16 cellular contexts compared by ENCODE assay signal in the genomic region with DNA sequence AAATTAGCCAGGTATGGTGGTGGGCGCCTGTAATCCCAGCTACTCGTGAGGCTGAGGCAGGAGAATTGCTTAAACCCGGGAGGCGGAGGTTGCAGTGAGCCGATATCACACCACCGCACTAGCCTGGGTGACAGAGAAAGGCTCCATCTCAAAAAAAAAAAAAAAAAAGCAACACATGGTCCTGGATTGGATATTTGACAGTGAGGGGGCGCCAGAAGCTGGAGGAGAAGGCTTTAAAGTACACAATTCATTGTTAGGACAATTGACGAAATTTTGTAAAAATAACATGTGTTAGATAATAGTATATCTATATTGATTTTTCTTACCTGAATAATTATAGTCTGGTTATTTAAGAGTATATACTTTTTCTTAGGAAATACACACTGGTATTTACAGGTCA. TPM values are rescaled to one million over a fixed set of nuclear protein-coding genes. Genes with fewer than 3 reads are reported as not detected.
A peak's percentile ranks its signal among the peaks of the same experiment; 100 is the strongest.
DNase-seq lines count a peak whose midpoint lies in the region; ATAC-seq and TF ChIP-seq lines count a peak whose summit lies in the region.
"Had no signal": no experiment of that assay in that cellular context is flagged by ENCODE, and none has a peak within 500 bp of the region (broad histone marks: within the 10 kb centered on the region; RNA-seq: fewer than 3 reads in every experiment).

No MANE protein-coding gene starts in this region.

- POLR2A ChIA-PET in HEK293T (lab: Yijun Ruan, JAX), result no interaction called here
- POLR2A ChIA-PET in WTC11 (lab: Charles Lee), result interaction anchor here (0.6 kb wide), 1 partner anchor 106 kb away, joined by 3 read pairs; no protein-coding TSS in a partner anchor

- TF ChIP-seq CTCF in BE2C (IDR thresholded peaks at IDR 0.05; ENCODE audit: low read depth, low read length), result peak; percentile 24; the same call in 1 of the 2 replicates
- TF ChIP-seq CTCF in WTC11 (IDR thresholded peaks at IDR 0.05), result no peak
- TF ChIP-seq CTCF in suprapubic skin (IDR thresholded peaks at IDR 0.05), result no peak

- ATAC-seq in WTC11, result no peak; the same call in 1 of the 2 replicates
- ATAC-seq: Right ventricle myocardium inferior had no signal

- no peak for DNase-seq in BE2C
- DNase-seq in HEK293T (ENCODE audit: extremely low spot score), result no peak
- peak; percentile 11 for DNase-seq in WTC11 (ENCODE audit: low spot score)
- peak; percentile 13 for DNase-seq in mesendoderm
- no peak for DNase-seq in SHP77 treated with DMSO at 0.1 percent for 48 hours (lab: John Stamatoyannopoulos, UW)
- DNase-seq in amniotic stem cell (lab: John Stamatoyannopoulos, UW), result no peak
- DNase-seq in suprapubic skin (ENCODE audit: low spot score in 2 of 2), result no peak
- DNase-seq: C1 segment of cervical spinal cord; COR-L47; IMR-90; NCI-H146; NCI-H69; NK-92 treated with Interleukin-12 subunit alpha and Interleukin-12 subunit beta, amount 100 ng/mL, for 24 hours; SK-N-SH had no signal

- no peak overlapping the region for H2BK5ac ChIP-seq in mesendoderm (ENCODE audit: low read length)

- WGBS in mesendoderm (ENCODE audit: extremely low coverage, insufficient coverage, low lambda C conversion rate), result no CpG with 5 or more reads among the region's 8 CpGs
- WGBS in suprapubic skin, result 87% methylated on average over 8 of the region's 8 CpGs

- H3K9ac ChIP-seq in mesendoderm (ENCODE audit: low read length), result no peak overlapping the region
- H3K9ac ChIP-seq: SK-N-SH had no signal

- peaks cover 11% of the 10 kb centered on the region for H3K9me3 Mint-ChIP-seq in WTC11

- no peak overlapping the region for H3K23ac ChIP-seq in mesendoderm (ENCODE audit: low read length)

- H3K27me3 Mint-ChIP-seq in WTC11 (ENCODE audit: low read depth), result no peaks in the 10 kb centered on the region

- TF ChIP-seq EP300 in suprapubic skin (IDR thresholded peaks at IDR 0.05), result no peak

- no peak overlapping the region for H3K56ac ChIP-seq in mesendoderm (ENCODE audit: low read length)

- H3K36me3 Mint-ChIP-seq in WTC11, result no peaks in the 10 kb centered on the region

- CTCF ChIA-PET in HEK293T (lab: Yijun Ruan, JAX) (no interaction called here), WTC11 (lab: Charles Lee) (interaction anchor here (0.6 to 0.9 kb wide), 10 partner anchors 12 to 1299 kb away, joined by 3 to 4 read pairs (median 3); no protein-coding TSS in a partner anchor)

- no peaks in the 10 kb centered on the region for H3K9me3 ChIP-seq in BE2C
- no peaks in the 10 kb centered on the region for H3K9me3 ChIP-seq in suprapubic skin
- H3K9me3 ChIP-seq: HAP-1, SK-N-SH had no signal

- H3K27ac ChIP-seq in mesendoderm (ENCODE audit: low read depth, low read length) (no peak overlapping the region), suprapubic skin (no peak overlapping the region)

- no peak overlapping the region for H3K4me2 ChIP-seq in mesendoderm (ENCODE audit: low read length)
- H3K4me2 ChIP-seq: SK-N-SH had no signal

- H3K4me3 ChIP-seq in BE2C (ENCODE audit: low read depth, low read length) (no peak overlapping the region), mesendoderm (ENCODE audit: low read length) (no peak overlapping the region), suprapubic skin (no peak overlapping the region)
- H3K4me3 ChIP-seq: HAP-1 had no signal

- H3K36me3 ChIP-seq in BE2C (no peaks in the 10 kb centered on the region), mesendoderm (ENCODE audit: control insufficient read depth, insufficient read depth, low read length) (no peaks in the 10 kb centered on the region), suprapubic skin (no peaks in the 10 kb centered on the region)
- H3K36me3 ChIP-seq: HAP-1 had no signal

- no peak overlapping the region for H4K5ac ChIP-seq in mesendoderm (ENCODE audit: low read length)

- TF ChIP-seq POLR2A in suprapubic skin (IDR thresholded peaks at IDR 0.05), result no peak

- H3K27ac Mint-ChIP-seq in WTC11, result no peak overlapping the region

- H4K8ac ChIP-seq in mesendoderm (ENCODE audit: low read depth, low read length), result no peak overlapping the region

- H2BK15ac ChIP-seq in mesendoderm (replicated peaks; ENCODE audit: low read depth), result no peak overlapping the region

- no peak overlapping the region for H2BK120ac ChIP-seq in mesendoderm (ENCODE audit: low read depth, low read length)

- no peaks in the 10 kb centered on the region for H3K4me1 Mint-ChIP-seq in WTC11

- H3K27me3 ChIP-seq in BE2C (no peaks in the 10 kb centered on the region), mesendoderm (ENCODE audit: insufficient read depth, low read length, poor library complexity) (no peaks in the 10 kb centered on the region), suprapubic skin (no peaks in the 10 kb centered on the region)

- H3K4me3 Mint-ChIP-seq in WTC11, result no peak overlapping the region

- no peaks in the 10 kb centered on the region for H3K79me1 ChIP-seq in mesendoderm (ENCODE audit: low read length)

- no peak overlapping the region for H3K4ac ChIP-seq in mesendoderm (ENCODE audit: low read depth, low read length)

- no peak overlapping the region for H2AK5ac ChIP-seq in mesendoderm (ENCODE audit: low read length)

- H3K18ac ChIP-seq in mesendoderm (ENCODE audit: low read length), result no peak overlapping the region

- no peaks in the 10 kb centered on the region for H3K79me2 ChIP-seq in mesendoderm (ENCODE audit: control insufficient read depth, insufficient read depth, low read length)

- H3K4me1 ChIP-seq in BE2C, result no peaks in the 10 kb centered on the region
- no peaks in the 10 kb centered on the region for H3K4me1 ChIP-seq in mesendoderm (ENCODE audit: control insufficient read depth, low read depth, low read length)
- no peaks in the 10 kb centered on the region for H3K4me1 ChIP-seq in suprapubic skin
- H3K4me1 ChIP-seq: HAP-1 had no signal

TF ChIP-seq in HEK293T, 16 proteins besides CTCF, POLR2A, EP300 and RAD21:
- TF ChIP-seq SUZ12 (IDR thresholded peaks at IDR 0.05) (no peak), L3MBTL2 (conservative IDR thresholded peaks at IDR 0.05) (no peak), FOXK2 (IDR thresholded peaks at IDR 0.05) (no peak), FOXM1 (IDR thresholded peaks at IDR 0.05; ENCODE audit: borderline replicate concordance) (no peak), FOXA1 (IDR thresholded peaks at IDR 0.05) (no peak), ZNF384 (IDR thresholded peaks at IDR 0.05) (peak; percentile 79)
TF ChIP-seq in HEK293T: peak in this region for 1.

TF ChIP-seq in WTC11, 78 proteins besides CTCF, POLR2A, EP300 and RAD21:
- TF ChIP-seq CDX4 (CRISPR knock-in tag; IDR thresholded peaks at IDR 0.05; ENCODE audit: borderline replicate concordance), result no peak
- TF ChIP-seq HMGXB4 (CRISPR knock-in tag; IDR thresholded peaks at IDR 0.05), result no peak
- no peak for TF ChIP-seq MLX (CRISPR knock-in tag; IDR thresholded peaks at IDR 0.05)
TF ChIP-seq in WTC11: peak in this region for 0.

RNA-seq across cellular contexts. Expression of gene USP25, which starts 50.2 kb away (rescaled TPM):
- 4.5 TPM for polyA plus RNA-seq in BE2C (2012; ENCODE audit: insufficient read depth, insufficient read length, low read depth)
- total RNA-seq in WTC11 (2021) (36.7 to 42.0 TPM (median 37.7 TPM) in 3 replicates), suprapubic skin (10 to 100 TPM; 32.3 to 44.3 (median 33.4) TPM)
- polyA plus RNA-seq in mesendoderm (2013, experiment 1 of 2), result 30.4 TPM
- polyA plus RNA-seq in mesendoderm (2013, experiment 2 of 2), result 31.1 TPM

Comparison
In these comparisons a context has a peak if more than half of its experiments do, and no peak if none do; other contexts are left out.
1. DNase-seq: peak in WTC11 (single experiment) and mesendoderm (single experiment); none in BE2C (single experiment), HEK293T (single experiment), SHP77 treated with DMSO at 0.1 percent for 48 hours (single experiment), amniotic stem cell (single experiment) and suprapubic skin (0 of 2).